Comparison of ENCODE assay signal across 16 cellular contexts in the genomic region with DNA sequence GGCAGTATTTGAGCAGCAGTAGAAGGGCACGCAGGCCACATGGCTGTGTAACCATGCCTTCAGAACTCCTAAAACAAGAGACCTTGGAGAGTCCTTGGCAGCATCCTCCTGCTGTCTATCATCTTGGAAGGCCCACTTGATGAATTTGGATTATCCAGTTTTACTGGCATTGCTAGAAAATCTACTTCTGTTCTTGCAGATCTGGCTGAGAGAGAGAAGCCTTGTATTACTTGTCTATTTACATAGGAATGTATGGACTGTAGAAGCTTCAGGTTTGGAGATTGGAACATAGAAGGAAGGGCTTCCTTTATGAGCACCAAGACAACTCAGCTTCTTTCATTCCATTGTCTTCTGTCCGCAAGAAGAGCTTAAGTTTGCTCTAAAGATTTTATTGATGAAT. TPM values are rescaled to one million over a fixed set of nuclear protein-coding genes. Genes with fewer than 3 reads are reported as not detected.
DNase-seq lines count a peak whose midpoint lies in the region; ATAC-seq and TF ChIP-seq lines count a peak whose summit lies in the region.
"Had no signal": no experiment of that assay in that cellular context is flagged by ENCODE, and none has a peak within 500 bp of the region (broad histone marks: within the 10 kb centered on the region; RNA-seq: fewer than 3 reads in every experiment).

No MANE protein-coding gene starts in this region.

- CTCF ChIA-PET in activated CD8-positive, alpha-beta T cell treated with anti-CD3 and anti-CD28 coated beads for 36 hours (lab: Charles Lee), result interaction anchor here (0.9 to 4.0 kb wide), 7 partner anchors 9 to 76 kb away, joined by 3 to 16 read pairs (median 3); no protein-coding TSS in a partner anchor

- H3K4me1 Mint-ChIP-seq in activated CD8-positive, alpha-beta T cell treated with anti-CD3 and anti-CD28 coated beads for 36 hours (ENCODE audit: low read depth), result peaks cover 51% of the 10 kb centered on the region
- no peaks in the 10 kb centered on the region for H3K4me1 Mint-ChIP-seq in glutamatergic neuron (ENCODE audit: low read depth, unreplicated experiment)
- H3K4me1 Mint-ChIP-seq: endodermal cell had no signal

- peaks cover 48% of the 10 kb centered on the region for H3K4me1 ChIP-seq in left ventricle myocardium inferior

- POLR2A ChIA-PET in activated CD8-positive, alpha-beta T cell treated with anti-CD3 and anti-CD28 coated beads for 36 hours (lab: Charles Lee), result interaction anchor here (0.5 to 8.2 kb wide), 7 partner anchors 9 to 121 kb away, joined by 3 to 75 read pairs (median 5); a partner anchor contains a TSS

- no peaks in the 10 kb centered on the region for H3K9me3 Mint-ChIP-seq in activated CD8-positive, alpha-beta T cell treated with anti-CD3 and anti-CD28 coated beads for 36 hours
- no peaks in the 10 kb centered on the region for H3K9me3 Mint-ChIP-seq in glutamatergic neuron (ENCODE audit: unreplicated experiment)
- H3K9me3 Mint-ChIP-seq: endodermal cell had no signal

- H3K4me3 Mint-ChIP-seq in activated CD8-positive, alpha-beta T cell treated with anti-CD3 and anti-CD28 coated beads for 36 hours, result no peak overlapping the region
- H3K4me3 Mint-ChIP-seq in glutamatergic neuron (ENCODE audit: unreplicated experiment), result no peak overlapping the region
- H3K4me3 Mint-ChIP-seq: endodermal cell had no signal

- H3K27me3 ChIP-seq in left ventricle myocardium inferior (ENCODE audit: low read depth), result no peaks in the 10 kb centered on the region
- H3K27me3 ChIP-seq: heart right ventricle, tibial artery had no signal

- no peaks in the 10 kb centered on the region for H3K27me3 Mint-ChIP-seq in activated CD8-positive, alpha-beta T cell treated with anti-CD3 and anti-CD28 coated beads for 36 hours
- no peaks in the 10 kb centered on the region for H3K27me3 Mint-ChIP-seq in glutamatergic neuron (ENCODE audit: unreplicated experiment)

- H3K36me3 Mint-ChIP-seq in activated CD8-positive, alpha-beta T cell treated with anti-CD3 and anti-CD28 coated beads for 36 hours (ENCODE audit: low read depth), result peaks cover 80% of the 10 kb centered on the region
- H3K36me3 Mint-ChIP-seq in glutamatergic neuron (ENCODE audit: unreplicated experiment), result no peaks in the 10 kb centered on the region

- no peak for TF ChIP-seq CTCF in left ventricle myocardium inferior (IDR thresholded peaks at IDR 0.05; ENCODE audit: borderline replicate concordance)
- TF ChIP-seq CTCF in activated CD8-positive, alpha-beta T cell treated with anti-CD3 and anti-CD28 coated beads for 36 hours (IDR thresholded peaks at IDR 0.05), result no peak
- TF ChIP-seq CTCF in glutamatergic neuron (IDR thresholded peaks at IDR 0.05; ENCODE audit: partially characterized antibody, unreplicated experiment), result no peak

- no peaks in the 10 kb centered on the region for H3K9me3 ChIP-seq in left ventricle myocardium inferior (replicated peaks)
- H3K9me3 ChIP-seq: heart right ventricle, lower lobe of right lung, tibial artery had no signal

- no peak overlapping the region for H3K4me3 ChIP-seq in left ventricle myocardium inferior
- H3K4me3 ChIP-seq: heart right ventricle, lower lobe of right lung, tibial artery had no signal

- peak overlapping the region; percentile 51 for H3K27ac ChIP-seq in left ventricle myocardium inferior (replicated peaks)
- H3K27ac ChIP-seq: KMS-11, lower lobe of right lung, tibial artery had no signal

- intact Hi-C loops in left ventricle myocardium inferior (cut with micrococcal nuclease) (no loop called here), Right ventricle myocardium inferior (cut with DNase I) (no loop called here)
- intact Hi-C loops in activated CD8-positive, alpha-beta T cell treated with anti-CD3 and anti-CD28 coated beads for 36 hours (cut with micrococcal nuclease), result no loop called here

- ATAC-seq in Right ventricle myocardium inferior, result no peak
- no peak for ATAC-seq in activated CD8-positive, alpha-beta T cell treated with anti-CD3 and anti-CD28 coated beads for 36 hours
- no peak for ATAC-seq in GM18870 (IDR thresholded peaks at IDR 0.05; ENCODE audit: unreplicated experiment)
- ATAC-seq: sciatic nerve had no signal

- H3K27ac Mint-ChIP-seq in activated CD8-positive, alpha-beta T cell treated with anti-CD3 and anti-CD28 coated beads for 36 hours, result peak overlapping the region; percentile 85
- peak overlapping the region; percentile 22 for H3K27ac Mint-ChIP-seq in glutamatergic neuron (ENCODE audit: unreplicated experiment)
- H3K27ac Mint-ChIP-seq: endodermal cell had no signal

- no peak for DNase-seq in left ventricle myocardium inferior
- DNase-seq in Right ventricle myocardium inferior (ENCODE audit: missing footprints), result no peak
- DNase-seq in activated CD8-positive, alpha-beta T cell treated with anti-CD3 and anti-CD28 coated beads for 36 hours, result peak; percentile 2
- no peak for DNase-seq in glutamatergic neuron
- DNase-seq in SHP77 treated with DMSO at 0.1 percent for 48 hours (lab: John Stamatoyannopoulos, UW), result no peak
- no peak for DNase-seq in hepatic stellate cell (ENCODE audit: low spot score)
- DNase-seq: endodermal cell; heart right ventricle; lower lobe of right lung; NCI-H187 treated with DMSO at 0.1 percent for 48 hours; NCI-H446; NK-92 treated with Interleukin-12 subunit alpha and Interleukin-12 subunit beta, amount 100 ng/mL, for 24 hours; tibial artery had no signal

- H3K36me3 ChIP-seq in left ventricle myocardium inferior, result peaks cover 81% of the 10 kb centered on the region

RNA-seq across cellular contexts. Expression of a gene that starts 16.1 kb away (rescaled TPM):
- 1.5 TPM for total RNA-seq in left ventricle myocardium inferior
- total RNA-seq in Right ventricle myocardium inferior, result 2.0 TPM
- under 1 TPM; 0.16 to 0.45 TPM for total RNA-seq in activated CD8-positive, alpha-beta T cell treated with anti-CD3 and anti-CD28 coated beads for 36 hours
- 1.6 TPM for total RNA-seq in glutamatergic neuron (ENCODE audit: unreplicated experiment)

RNA-seq across cellular contexts. Expression of a gene that starts 25.3 kb away (rescaled TPM):
- total RNA-seq in left ventricle myocardium inferior, result 50.5 TPM
- 50.6 TPM for total RNA-seq in Right ventricle myocardium inferior
- total RNA-seq in activated CD8-positive, alpha-beta T cell treated with anti-CD3 and anti-CD28 coated beads for 36 hours, result 10 to 100 TPM; 75.8 to 82.8 TPM
- total RNA-seq in glutamatergic neuron (ENCODE audit: unreplicated experiment), result 64.6 TPM

RNA-seq across cellular contexts. Expression of a gene that starts 25.7 kb away (rescaled TPM):
- total RNA-seq in left ventricle myocardium inferior (75.4 TPM), Right ventricle myocardium inferior (67.0 TPM), glutamatergic neuron (ENCODE audit: unreplicated experiment) (44.2 TPM)
- total RNA-seq in activated CD8-positive, alpha-beta T cell treated with anti-CD3 and anti-CD28 coated beads for 36 hours, result 10 to 100 TPM; 19.8 to 24.4 TPM

RNA-seq across cellular contexts. Expression of a gene that starts 27.7 kb away (rescaled TPM):
- total RNA-seq in left ventricle myocardium inferior, result 135 TPM
- total RNA-seq in Right ventricle myocardium inferior, result 142 TPM
- 100 to 1,000 TPM; 636 to 644 TPM for total RNA-seq in activated CD8-positive, alpha-beta T cell treated with anti-CD3 and anti-CD28 coated beads for 36 hours
- 207 TPM for total RNA-seq in glutamatergic neuron (ENCODE audit: unreplicated experiment)

RNA-seq across cellular contexts. Expression of a gene that starts 47.6 kb away (rescaled TPM):
- total RNA-seq in left ventricle myocardium inferior, result 111 TPM
- 138 TPM for total RNA-seq in Right ventricle myocardium inferior
- 10 to 100 TPM; 53.5 to 57.9 TPM for total RNA-seq in activated CD8-positive, alpha-beta T cell treated with anti-CD3 and anti-CD28 coated beads for 36 hours
- total RNA-seq in glutamatergic neuron (ENCODE audit: unreplicated experiment), result 1.8 TPM
